Comparison of ENCODE assay signal across 8 cellular contexts in the genomic region with DNA sequence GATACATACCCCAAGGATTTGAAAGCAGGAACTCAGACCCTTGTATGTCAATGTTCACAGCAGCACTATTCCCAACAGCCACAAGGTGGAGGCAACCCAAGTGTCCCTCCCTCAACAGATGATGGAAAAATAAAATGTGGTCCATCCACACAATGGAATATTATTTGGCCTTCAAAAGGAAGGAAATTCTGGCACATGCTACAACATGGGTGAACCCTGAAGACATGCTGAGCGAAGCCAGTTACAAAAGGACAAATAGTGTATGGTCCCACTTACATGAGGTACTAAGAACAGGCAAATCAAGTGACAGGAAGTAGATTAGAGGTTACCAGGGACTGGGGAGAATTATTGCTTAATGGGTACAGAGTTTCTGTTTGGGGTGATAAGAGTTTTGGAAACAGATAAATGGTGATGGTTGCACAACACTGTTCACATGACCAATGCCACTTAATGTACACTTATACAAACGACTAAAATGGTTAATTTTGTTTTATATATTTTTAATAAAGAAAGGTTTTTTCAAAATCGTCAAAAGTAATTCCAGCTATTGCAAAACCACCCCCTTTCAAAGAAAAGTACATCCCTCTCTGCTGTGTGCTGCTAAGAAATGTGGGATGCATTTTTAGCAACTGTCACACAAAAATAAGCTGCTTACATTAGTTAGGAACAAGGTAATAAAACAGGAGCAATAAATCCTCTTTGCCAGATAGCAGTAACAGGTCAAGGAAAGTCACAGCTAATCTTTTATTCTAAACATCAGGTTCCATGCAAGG.
DNase-seq lines count a peak whose midpoint lies in the region; ATAC-seq and TF ChIP-seq lines count a peak whose summit lies in the region.

No MANE protein-coding gene starts in this region.

- H2BK5ac ChIP-seq in mesenchymal stem cell (ENCODE audit: low read depth, low read length, poor library complexity, severe bottlenecking) = no peak overlapping the region

- DNase-seq in COLO668 (lab: John Stamatoyannopoulos, UW; ENCODE audit: unreplicated experiment) (peak; percentile 46), HL-60 (ENCODE audit: low read depth in 1 of 2, low spot score in 1 of 2) (peak; percentile 45 to 49), adrenal gland (peak in 1 of 7 donors; percentile 51), mesenchymal stem cell (peak; percentile 23), suprapubic skin (ENCODE audit: low spot score in 2 of 2) (no peak), germinal center (ENCODE audit: low spot score) (no peak)
- no peak for DNase-seq in activated effector memory CD4-positive, alpha-beta T cell treated with Interleukin-2 at 50 U/mL for 16 hours

- H3K14ac ChIP-seq in mesenchymal stem cell (ENCODE audit: low read length in 2 of 2) = no peak overlapping the region

- H3K4ac ChIP-seq in mesenchymal stem cell (ENCODE audit: low read depth in 1 of 2, low read length in 2 of 2) = no peak overlapping the region

- H3K4me1 ChIP-seq in adrenal gland (replicated peaks in 1 of 2) (peaks cover 0 to 11% of the 10 kb centered on the region in 2 donors), mesenchymal stem cell (ENCODE audit: control insufficient read depth, insufficient read depth, low read depth, low read length) (peaks cover 9% of the 10 kb centered on the region), suprapubic skin (peaks cover 4% of the 10 kb centered on the region)

- H3K9me3 ChIP-seq in adrenal gland (replicated peaks in 1 of 3) = no peaks in the 10 kb centered on the region
- no peaks in the 10 kb centered on the region for H3K9me3 ChIP-seq in mesenchymal stem cell (ENCODE audit: control insufficient read depth, low read length)
- H3K9me3 ChIP-seq in suprapubic skin = no peaks in the 10 kb centered on the region

- no peak for TF ChIP-seq EP300 in suprapubic skin (IDR thresholded peaks at IDR 0.05)

- no peak overlapping the region for H2BK120ac ChIP-seq in mesenchymal stem cell (ENCODE audit: low read depth, low read length)

- ATAC-seq in GM21447 (IDR thresholded peaks at IDR 0.05; ENCODE audit: unreplicated experiment) = no peak

- H3K27me3 ChIP-seq in HL-60 (ENCODE audit: insufficient read depth, poor library complexity, severe bottlenecking) (no peaks in the 10 kb centered on the region), adrenal gland (no peaks in the 10 kb centered on the region), mesenchymal stem cell (ENCODE audit: control insufficient read depth in 1 of 2, insufficient read depth in 1 of 2, low read length in 2 of 2) (no peaks in the 10 kb centered on the region), suprapubic skin (no peaks in the 10 kb centered on the region)

- H2BK12ac ChIP-seq in mesenchymal stem cell (ENCODE audit: low read length in 2 of 2) = no peak overlapping the region

- H2AFZ ChIP-seq in mesenchymal stem cell (ENCODE audit: low read depth, low read length) = no peak overlapping the region

- peaks cover 0 to under 1% of the 10 kb centered on the region in 2 donors for H3K36me3 ChIP-seq in adrenal gland (replicated peaks in 1 of 2)
- peaks cover 17 to 40% of the 10 kb centered on the region in 2 experiments for H3K36me3 ChIP-seq in mesenchymal stem cell (ENCODE audit: control insufficient read depth in 1 of 2, insufficient read depth in 2 of 2, low read depth in 1 of 2, low read length in 2 of 2)
- H3K36me3 ChIP-seq in suprapubic skin = no peaks in the 10 kb centered on the region

- no peak overlapping the region for H2AK5ac ChIP-seq in mesenchymal stem cell (ENCODE audit: low read length, severe bottlenecking)

- H3K4me3 ChIP-seq in HL-60 (replicated peaks; ENCODE audit: insufficient read depth, low read length) (no peak overlapping the region), adrenal gland (no peak overlapping the region), mesenchymal stem cell (ENCODE audit: insufficient read depth in 1 of 2, low read depth in 1 of 2, low read length in 2 of 2) (no peak overlapping the region), suprapubic skin (no peak overlapping the region)

- no peak overlapping the region for H4K8ac ChIP-seq in mesenchymal stem cell (ENCODE audit: low read length)

- intact Hi-C loops in adrenal gland (cut with DNase I) = no loop called here

- no peak overlapping the region for H4K91ac ChIP-seq in mesenchymal stem cell (ENCODE audit: low read length)

- peak overlapping the region; percentile 50 for H3K27ac ChIP-seq in HL-60 (replicated peaks)
- no peak overlapping the region for H3K27ac ChIP-seq in adrenal gland
- no peak overlapping the region for H3K27ac ChIP-seq in mesenchymal stem cell (ENCODE audit: low read length, poor library complexity, severe bottlenecking)
- H3K27ac ChIP-seq in suprapubic skin = no peak overlapping the region

- no peak for TF ChIP-seq POLR2A in adrenal gland (IDR thresholded peaks at IDR 0.05)
- TF ChIP-seq POLR2A in suprapubic skin (IDR thresholded peaks at IDR 0.05) = no peak

- TF ChIP-seq CTCF in HL-60 (IDR thresholded peaks at IDR 0.05; ENCODE audit: insufficient read depth, low read length) (peak; percentile 26), adrenal gland (IDR thresholded peaks at IDR 0.05) (peak in 5 of 6 experiments; percentile 34 to 54 (median 47)), suprapubic skin (IDR thresholded peaks at IDR 0.05) (peak in 1 of 2 donors; percentile 34)

- peaks cover 28% of the 10 kb centered on the region for H3K79me1 ChIP-seq in mesenchymal stem cell (replicated peaks; ENCODE audit: low read length, poor library complexity, severe bottlenecking)

- 50 to 62% (median 56%) methylated on average over 3 of the region's 3 CpGs for WGBS in adrenal gland, 4 donors
- WGBS in mesenchymal stem cell = 85% methylated on average over 1 of the region's 3 CpGs
- 72% methylated on average over 3 of the region's 3 CpGs for WGBS in suprapubic skin

- H3K18ac ChIP-seq in mesenchymal stem cell (ENCODE audit: low read depth in 1 of 2, low read length in 2 of 2) = no peak overlapping the region

- no peak overlapping the region for H3K4me2 ChIP-seq in mesenchymal stem cell (ENCODE audit: low read length, poor library complexity, severe bottlenecking)

- H3K23ac ChIP-seq in mesenchymal stem cell (ENCODE audit: low read length in 2 of 2) = no peak overlapping the region

- H2BK15ac ChIP-seq in mesenchymal stem cell (ENCODE audit: low read depth, poor library complexity, severe bottlenecking) = no peak overlapping the region

- no peak overlapping the region for H3K9ac ChIP-seq in mesenchymal stem cell (ENCODE audit: low read length)

Comparison
In these comparisons a context has a peak if more than half of its experiments do, and no peak if none do; other contexts are left out.
1. DNase-seq: peak in COLO668 (single experiment), HL-60 (2 of 2) and mesenchymal stem cell (single experiment); none in activated effector memory CD4-positive, alpha-beta T cell treated with Interleukin-2 at 50 U/mL for 16 hours (single experiment), suprapubic skin (0 of 2) and germinal center (single experiment).